In genomic region chr21:15126948-15127347, GRCh38 we compare ENCODE assay signal across 22 cellular contexts.
DNase-seq lines count a peak whose midpoint lies in the region; ATAC-seq, FAIRE-seq and TF ChIP-seq lines count a peak whose summit lies in the region.
"Had no signal": no experiment of that assay in that cellular context is flagged by ENCODE, and none has a peak within 500 bp of the region (broad histone marks: within the 10 kb centered on the region; RNA-seq: fewer than 3 reads in every experiment).

No MANE protein-coding gene starts in this region.

- POLR2A ChIA-PET in HepG2 (lab: Yijun Ruan, JAX) (no interaction called here), SK-N-SH (lab: Yijun Ruan, JAX) (no interaction called here)

- H3K4me1 ChIP-seq in right atrium auricular region (peaks cover 0 to 10% of the 10 kb centered on the region in 2 donors), liver (ENCODE audit: control insufficient read depth in 4 of 4, insufficient read depth in 4 of 4, low read length in 3 of 4) (peaks cover 0 to 16% (median 14%) of the 10 kb centered on the region in 4 donors), HepG2 (ENCODE audit: insufficient read depth, low read length) (peaks cover 11% of the 10 kb centered on the region), psoas muscle (peaks cover 26% of the 10 kb centered on the region), aorta (ENCODE audit: control insufficient read depth in 1 of 2, insufficient read depth in 2 of 2, low read length in 2 of 2) (peaks cover 2% of the 10 kb centered on the region in 2 donors), SK-N-SH (ENCODE audit: control insufficient read depth in 1 of 2, insufficient read depth in 2 of 2, low read depth in 1 of 2, low read length in 1 of 2) (no peaks in the 10 kb centered on the region)

- H4K20me1 ChIP-seq in HepG2 (ENCODE audit: insufficient read depth, low read length) (no peaks in the 10 kb centered on the region), SK-N-SH (ENCODE audit: insufficient read depth) (no peaks in the 10 kb centered on the region)
- H4K20me1 ChIP-seq: BLaER1 had no signal

- FAIRE-seq in HepG2 (lab: Jason Lieb, UNC) = no peak
- FAIRE-seq: A204.1, G401.6, GM12892 had no signal

- in situ Hi-C loops in HepG2 (cut with HindIII; ENCODE audit: extremely low pct_ligation_motif_present, low pct_unique_long_range_greater_than_20kb) = no loop called here

- peak; percentile 65 for ATAC-seq in Right ventricle myocardium inferior
- no peak for ATAC-seq in HepG2
- ATAC-seq in psoas muscle = peak in 2 of 4 donors; percentile 15 to 16
- peak; percentile 38 for ATAC-seq in aorta (ENCODE audit: low FRiP score)
- no peak for ATAC-seq in GM21423 (IDR thresholded peaks at IDR 0.05; ENCODE audit: unreplicated experiment)
- ATAC-seq: CD8-positive, alpha-beta T cell; GM23338; HCT116 had no signal

- no peak for TF ChIP-seq RAD21 in liver (IDR thresholded peaks at IDR 0.05)
- TF ChIP-seq RAD21 in HepG2 (CRISPR knock-in tag; IDR thresholded peaks at IDR 0.05) = no peak
- no peak for TF ChIP-seq RAD21 in SK-N-SH (IDR thresholded peaks at IDR 0.05; ENCODE audit: low read length)

- CTCF ChIA-PET in HepG2 (lab: Yijun Ruan, JAX; ENCODE audit: low intra/inter-chr PET ratio, low total read pairs) (no interaction called here), SK-N-SH (lab: Yijun Ruan, JAX) (no interaction called here)

- BruUV-seq in HepG2 (replicated peaks; lab: Mats Ljungman, UMichigan) = no TSS peak

- TF ChIP-seq POLR2A in HepG2 (IDR thresholded peaks at IDR 0.05; ENCODE audit: insufficient read depth in 1 of 2, low read depth in 2 of 2, low read length in 2 of 2) = no peak

- H3F3A ChIP-seq in SK-N-SH (replicated peaks; ENCODE audit: insufficient read depth) = no peaks in the 10 kb centered on the region

- no peak overlapping the region for H2AFZ ChIP-seq in HepG2 (ENCODE audit: low read length)
- no peak overlapping the region for H2AFZ ChIP-seq in SK-N-SH (ENCODE audit: low read depth)
- H2AFZ ChIP-seq: GM23338 had no signal

- H3K4me3 ChIP-seq in right atrium auricular region (no peak overlapping the region), liver (ENCODE audit: low read depth in 1 of 3, low read length in 3 of 3) (no peak overlapping the region), HepG2 (replicated peaks in 1 of 3; ENCODE audit: insufficient read depth in 1 of 3, low read depth in 2 of 3, low read length in 3 of 3) (no peak overlapping the region), psoas muscle (no peak overlapping the region), aorta (ENCODE audit: low read length in 2 of 2) (no peak overlapping the region), SK-N-SH (ENCODE audit: low read depth in 2 of 2, low read length in 1 of 2) (no peak overlapping the region)
- H3K4me3 ChIP-seq: BLaER1, GM23338 had no signal

- H3K9me3 ChIP-seq in right atrium auricular region (no peaks in the 10 kb centered on the region), liver (ENCODE audit: control insufficient read depth in 4 of 4, low read length in 3 of 4) (no peaks in the 10 kb centered on the region), HepG2 (ENCODE audit: low read length) (no peaks in the 10 kb centered on the region), psoas muscle (no peaks in the 10 kb centered on the region), aorta (ENCODE audit: control insufficient read depth, low read length) (no peaks in the 10 kb centered on the region), SK-N-SH (no peaks in the 10 kb centered on the region)
- H3K9me3 ChIP-seq: Caco-2 had no signal

- 55% methylated on average over 3 of the region's 3 CpGs for WGBS in liver
- WGBS in HepG2 (ENCODE audit: low lambda C conversion rate) = 78% methylated on average over 3 of the region's 3 CpGs
- WGBS in psoas muscle, 3 donors = 16 to 25% (median 16%) methylated on average over 3 of the region's 3 CpGs
- 15 to 16% methylated on average over 3 of the region's 3 CpGs for WGBS in aorta, 2 donors
- WGBS in SK-N-SH (ENCODE audit: low lambda C conversion rate) = 6% methylated on average over 3 of the region's 3 CpGs

- H3K27ac ChIP-seq in right atrium auricular region (no peak overlapping the region), liver (ENCODE audit: low read depth in 1 of 2, low read length in 2 of 2) (no peak overlapping the region), HepG2 (ENCODE audit: extremely low read length, insufficient read depth, low read length) (no peak overlapping the region), psoas muscle (peak overlapping the region; percentile 43), aorta (ENCODE audit: low read depth in 1 of 2, low read length in 2 of 2) (no peak overlapping the region), SK-N-SH (ENCODE audit: low read depth in 2 of 2, low read length in 1 of 2) (no peak overlapping the region)
- H3K27ac ChIP-seq: 22Rv1, BLaER1, C4-2B had no signal

- H3K36me3 ChIP-seq in right atrium auricular region (no peaks in the 10 kb centered on the region), liver (ENCODE audit: control insufficient read depth in 4 of 4, insufficient read depth in 3 of 4, low read depth in 1 of 4, low read length in 3 of 4) (no peaks in the 10 kb centered on the region), HepG2 (replicated peaks in 1 of 2; ENCODE audit: control insufficient read depth in 1 of 2, insufficient read depth in 2 of 2, low read length in 2 of 2) (no peaks in the 10 kb centered on the region), psoas muscle (ENCODE audit: insufficient read depth in 1 of 2, low read depth in 1 of 2) (no peaks in the 10 kb centered on the region), aorta (ENCODE audit: control insufficient read depth in 1 of 2, insufficient read depth in 2 of 2, low read length in 1 of 2) (no peaks in the 10 kb centered on the region), SK-N-SH (replicated peaks in 1 of 2; ENCODE audit: control insufficient read depth in 1 of 2, insufficient read depth in 2 of 2, low read length in 1 of 2) (no peaks in the 10 kb centered on the region)
- H3K36me3 ChIP-seq: BLaER1 had no signal

- H3K4me2 ChIP-seq in HepG2 (ENCODE audit: low read depth, low read length) (no peak overlapping the region), SK-N-SH (no peak overlapping the region)
- H3K4me2 ChIP-seq: BLaER1, GM23338 had no signal

- H3K27me3 ChIP-seq in right atrium auricular region = no peaks in the 10 kb centered on the region
- H3K27me3 ChIP-seq in liver (ENCODE audit: control insufficient read depth in 4 of 4, insufficient read depth in 4 of 4, low read length in 3 of 4) = no peaks in the 10 kb centered on the region
- no peaks in the 10 kb centered on the region for H3K27me3 ChIP-seq in HepG2 (ENCODE audit: control insufficient read depth in 1 of 2, insufficient read depth in 2 of 2, low read length in 2 of 2)
- no peaks in the 10 kb centered on the region for H3K27me3 ChIP-seq in psoas muscle (ENCODE audit: insufficient read depth in 3 of 3, low read length in 2 of 3)
- H3K27me3 ChIP-seq in aorta (ENCODE audit: control insufficient read depth in 1 of 2, insufficient read depth in 2 of 2, low read length in 1 of 2) = no peaks in the 10 kb centered on the region
- H3K27me3 ChIP-seq in SK-N-SH (ENCODE audit: insufficient read depth) = no peaks in the 10 kb centered on the region; the same call in 1 of the 2 replicates
- H3K27me3 ChIP-seq: BLaER1 had no signal

- no peak for DNase-seq in Right ventricle myocardium inferior (ENCODE audit: missing footprints)
- no peak for DNase-seq in right atrium auricular region (ENCODE audit: low spot score)
- no peak for DNase-seq in HepG2 (ENCODE audit: low spot score)
- DNase-seq in psoas muscle = no peak
- no peak for DNase-seq in aorta
- DNase-seq in SK-N-SH = no peak
- DNase-seq: Caco-2; CD4-positive, CD25-positive, alpha-beta regulatory T cell; CD8-positive, alpha-beta T cell; DMS153; DND-41; H9 had no signal

- TF ChIP-seq EP300 in HepG2 (IDR thresholded peaks at IDR 0.05; ENCODE audit: low read depth in 2 of 2, low read length in 2 of 2) (no peak), HepG2 (CRISPR knock-in tag; IDR thresholded peaks at IDR 0.05; ENCODE audit: borderline replicate concordance) (no peak), SK-N-SH (IDR thresholded peaks at IDR 0.05; ENCODE audit: borderline replicate concordance in 1 of 2, low read depth in 1 of 2, low read length in 1 of 2) (no peak)

- H3K9ac ChIP-seq in liver (ENCODE audit: low read depth in 1 of 2, low read length in 2 of 2) = no peak overlapping the region
- no peak overlapping the region for H3K9ac ChIP-seq in HepG2 (ENCODE audit: insufficient read depth, low read depth, low read length)
- no peak overlapping the region for H3K9ac ChIP-seq in SK-N-SH
- H3K9ac ChIP-seq: BLaER1 had no signal

- H3K9me2 ChIP-seq in SK-N-SH = no peaks in the 10 kb centered on the region

- TF ChIP-seq CTCF in right atrium auricular region (IDR thresholded peaks at IDR 0.05) (no peak), liver (IDR thresholded peaks at IDR 0.05; ENCODE audit: low read depth, low read length, missing input control) (no peak), HepG2 (CRISPR knock-in tag; IDR thresholded peaks at IDR 0.05) (no peak), psoas muscle (IDR thresholded peaks at IDR 0.05) (no peak), SK-N-SH (IDR thresholded peaks at IDR 0.05) (no peak)

- no peaks in the 10 kb centered on the region for H3K79me2 ChIP-seq in HepG2 (ENCODE audit: insufficient read depth, low read length)
- no peaks in the 10 kb centered on the region for H3K79me2 ChIP-seq in SK-N-SH (ENCODE audit: insufficient read depth)

- intact Hi-C loops in Right ventricle myocardium inferior (cut with DNase I) (no loop called here), HepG2 (cut with micrococcal nuclease; ENCODE audit: unreplicated experiment) (no loop called here), psoas muscle (cut with DNase I) (loop anchor here in 1 of 2 donors (10.0 kb wide), 1 partner anchor 262 kb away; no protein-coding TSS in a partner anchor), aorta (cut with DNase I) (no loop called here)

TF ChIP-seq in HepG2, 621 proteins besides CTCF, POLR2A, EP300 and RAD21 (continues in another document):
- TF ChIP-seq ZNF496 (CRISPR knock-in tag; IDR thresholded peaks at IDR 0.05; ENCODE audit: insufficient replicate concordance) (no peak), ZNF629 (CRISPR knock-in tag; conservative IDR thresholded peaks at IDR 0.05) (no peak)

TF ChIP-seq in SK-N-SH, 30 proteins besides CTCF, POLR2A, EP300 and RAD21 (continues in another document):
- TF ChIP-seq MEF2A (IDR thresholded peaks at IDR 0.05; ENCODE audit: borderline replicate concordance, low read depth) = no peak
- TF ChIP-seq RCOR1 (IDR thresholded peaks at IDR 0.05; ENCODE audit: low read length) = no peak
- no peak for TF ChIP-seq CHD2 (IDR thresholded peaks at IDR 0.05; ENCODE audit: low read length, partially characterized antibody)
- TF ChIP-seq IRF3 (IDR thresholded peaks at IDR 0.05; ENCODE audit: low read depth, low read length) = no peak

Comparison
In these comparisons a context has a peak if more than half of its experiments do, and no peak if none do; other contexts are left out.
1. ATAC-seq: peak in Right ventricle myocardium inferior (single experiment) and aorta (single experiment); none in HepG2 (single experiment) and GM21423 (single experiment).